In genomic region chr6:35296931-35297330, GRCh38 we compare ENCODE assay signal across 8 cellular contexts. TPM values are rescaled to one million over a fixed set of nuclear protein-coding genes. Genes with fewer than 3 reads are reported as not detected.
A peak's percentile ranks its signal among the peaks of the same experiment; 100 is the strongest.
DNase-seq lines count a peak whose midpoint lies in the region; ATAC-seq and TF ChIP-seq lines count a peak whose summit lies in the region.
"Had no signal": no experiment of that assay in that cellular context is flagged by ENCODE, and none has a peak within 500 bp of the region (broad histone marks: within the 10 kb centered on the region; RNA-seq: fewer than 3 reads in every experiment).

No MANE protein-coding gene starts in this region.

- no peak for DNase-seq in CD4-positive, alpha-beta memory T cell
- DNase-seq in HL-60 (ENCODE audit: low read depth in 1 of 2, low spot score in 1 of 2) (no peak), prostate gland (ENCODE audit: low spot score) (no peak), cerebellar cortex (ENCODE audit: low spot score) (no peak)

- TF ChIP-seq CTCF in HL-60 (IDR thresholded peaks at IDR 0.05; ENCODE audit: insufficient read depth, low read length) (no peak), prostate gland (IDR thresholded peaks at IDR 0.05) (no peak)

- peak overlapping the region; percentile 88 for H3K27ac ChIP-seq in CD4-positive, alpha-beta memory T cell (ENCODE audit: low read depth, low read length)
- H3K27ac ChIP-seq in HL-60 (replicated peaks) (peak overlapping the region; percentile 94), prostate gland (peak overlapping the region; percentile 86 to 88)

- 62% methylated on average over 2 of the region's 2 CpGs for WGBS in prostate gland

- CTCF ChIA-PET in CD4-positive, alpha-beta memory T cell (lab: Charles Lee; ENCODE audit: partially characterized antibody): interaction anchor here (0.5 to 13.8 kb wide), 22 partner anchors 11 to 313 kb away, joined by 3 to 429 read pairs (median 7); partner anchors contain the start of genes FANCE, PPARD and RPL10A

- peaks cover 39% of the 10 kb centered on the region for H3K4me1 ChIP-seq in CD4-positive, alpha-beta memory T cell (ENCODE audit: insufficient read depth, low read length)
- no peaks in the 10 kb centered on the region for H3K4me1 ChIP-seq in prostate gland (replicated peaks)

- POLR2A ChIA-PET in CD4-positive, alpha-beta memory T cell (lab: Charles Lee; ENCODE audit: partially characterized antibody): interaction anchor here (0.8 to 18.2 kb wide), 6 partner anchors 11 to 170 kb away, joined by 3 to 805 read pairs (median 34); partner anchors contain the start of genes FANCE, PPARD and RPL10A

- ATAC-seq in activated T-helper 17 cell treated with anti-CD3 and anti-CD28 coated beads, Interleukin-2, amount 50 U/mL, for 72 hours (replicated peaks): no peak
- no peak for ATAC-seq in GM19455 (IDR thresholded peaks at IDR 0.05; ENCODE audit: unreplicated experiment)
- no peak for ATAC-seq in HG03025 (IDR thresholded peaks at IDR 0.05; ENCODE audit: low FRiP score, unreplicated experiment)

- H3K27me3 Mint-ChIP-seq in CD4-positive, alpha-beta memory T cell: no peaks in the 10 kb centered on the region
- no peaks in the 10 kb centered on the region for H3K27me3 Mint-ChIP-seq in activated T-helper 17 cell treated with anti-CD3 and anti-CD28 coated beads, Interleukin-2, amount 50 U/mL, for 72 hours

- peaks cover 19 to 48% (median 38%) of the 10 kb centered on the region in 4 donors for H3K4me1 Mint-ChIP-seq in CD4-positive, alpha-beta memory T cell
- H3K4me1 Mint-ChIP-seq in activated T-helper 17 cell treated with anti-CD3 and anti-CD28 coated beads, Interleukin-2, amount 50 U/mL, for 72 hours: peaks cover 18% of the 10 kb centered on the region

- no peak for TF ChIP-seq POLR2A in prostate gland (IDR thresholded peaks at IDR 0.05)

- H3K27ac Mint-ChIP-seq in CD4-positive, alpha-beta memory T cell: peak overlapping the region in 4 of 7 donors; percentile 65 to 99 (median 89)
- peak overlapping the region; percentile 92 for H3K27ac Mint-ChIP-seq in activated T-helper 17 cell treated with anti-CD3 and anti-CD28 coated beads, Interleukin-2, amount 50 U/mL, for 72 hours
- H3K27ac Mint-ChIP-seq: nephron progenitor cell had no signal

- intact Hi-C loops in CD4-positive, alpha-beta memory T cell (cut with micrococcal nuclease): loop anchor here (1.0 to 2.0 kb wide), 5 partner anchors 30 to 440 kb away; partner anchors contain the start of genes ARMC12, PPARD and RPL10A
- intact Hi-C loops in prostate gland (cut with DNase I): no loop called here

- H3K27me3 ChIP-seq in CD4-positive, alpha-beta memory T cell (ENCODE audit: insufficient read depth, low read length): no peaks in the 10 kb centered on the region
- H3K27me3 ChIP-seq in HL-60 (ENCODE audit: insufficient read depth, poor library complexity, severe bottlenecking) (no peaks in the 10 kb centered on the region), prostate gland (replicated peaks; ENCODE audit: insufficient read depth) (no peaks in the 10 kb centered on the region)

- no peaks in the 10 kb centered on the region for H3K9me3 Mint-ChIP-seq in CD4-positive, alpha-beta memory T cell
- no peaks in the 10 kb centered on the region for H3K9me3 Mint-ChIP-seq in activated T-helper 17 cell treated with anti-CD3 and anti-CD28 coated beads, Interleukin-2, amount 50 U/mL, for 72 hours
- H3K9me3 Mint-ChIP-seq: nephron progenitor cell had no signal

- no peak overlapping the region for H3K4me3 ChIP-seq in CD4-positive, alpha-beta memory T cell (ENCODE audit: low read length in 2 of 2)
- no peak overlapping the region for H3K4me3 ChIP-seq in HL-60 (replicated peaks; ENCODE audit: insufficient read depth, low read length)
- no peak overlapping the region for H3K4me3 ChIP-seq in prostate gland

- H3K9me3 ChIP-seq in CD4-positive, alpha-beta memory T cell (ENCODE audit: control insufficient read depth in 1 of 2, low read length in 2 of 2): no peaks in the 10 kb centered on the region
- no peaks in the 10 kb centered on the region for H3K9me3 ChIP-seq in prostate gland

- H3K4me3 Mint-ChIP-seq in CD4-positive, alpha-beta memory T cell: peak overlapping the region in 6 of 8 donors; percentile 80 to 96 (median 92)
- peak overlapping the region; percentile 94 for H3K4me3 Mint-ChIP-seq in activated T-helper 17 cell treated with anti-CD3 and anti-CD28 coated beads, Interleukin-2, amount 50 U/mL, for 72 hours
- H3K4me3 Mint-ChIP-seq: nephron progenitor cell had no signal

- H3K36me3 ChIP-seq in CD4-positive, alpha-beta memory T cell (ENCODE audit: insufficient read depth, low read length): peaks cover 21% of the 10 kb centered on the region
- H3K36me3 ChIP-seq in prostate gland: peaks cover 0 to 20% of the 10 kb centered on the region in 2 donors

- peaks cover 25 to 66% of the 10 kb centered on the region in 2 donors for H3K36me3 Mint-ChIP-seq in CD4-positive, alpha-beta memory T cell
- H3K36me3 Mint-ChIP-seq in activated T-helper 17 cell treated with anti-CD3 and anti-CD28 coated beads, Interleukin-2, amount 50 U/mL, for 72 hours (ENCODE audit: low read depth): peaks cover 65% of the 10 kb centered on the region

RNA-seq across cellular contexts. Expression of gene DEF6, which starts 0.7 kb away (rescaled TPM):
- total RNA-seq in CD4-positive, alpha-beta memory T cell: 100 to 1,000 TPM; 231 to 236 TPM
- 100 to 1,000 TPM in 1 of 2 donors, 10 to 100 TPM in 1; 77.3 to 171 TPM for polyA plus RNA-seq in CD4-positive, alpha-beta memory T cell
- 100 to 1,000 TPM; 117 to 133 TPM for total RNA-seq in activated T-helper 17 cell treated with anti-CD3 and anti-CD28 coated beads, Interleukin-2, amount 50 U/mL, for 72 hours
- total RNA-seq in prostate gland: 10 to 100 TPM; 20.2 to 33.4 TPM

RNA-seq across cellular contexts. Expression of gene ZNF76, which starts 37.4 kb away (rescaled TPM):
- 100 to 1,000 TPM in 1 of 2 experiments, 10 to 100 TPM in 1; 97.5 to 106 TPM for total RNA-seq in CD4-positive, alpha-beta memory T cell
- polyA plus RNA-seq in CD4-positive, alpha-beta memory T cell: 10 to 100 TPM; 26.3 to 31.5 TPM
- 10 to 100 TPM; 44.3 to 53.2 TPM for total RNA-seq in activated T-helper 17 cell treated with anti-CD3 and anti-CD28 coated beads, Interleukin-2, amount 50 U/mL, for 72 hours
- total RNA-seq in prostate gland: 10 to 100 TPM; 39.5 to 75.5 TPM

RNA-seq across cellular contexts. Expression of gene PPARD, which starts 45.4 kb away (rescaled TPM):
- total RNA-seq in CD4-positive, alpha-beta memory T cell: 10 to 100 TPM; 37.2 to 38.7 TPM
- 10 to 100 TPM in 1 of 2 donors, 1 to 10 TPM in 1; 2.6 to 10.7 TPM for polyA plus RNA-seq in CD4-positive, alpha-beta memory T cell
- 10 to 100 TPM; 21.0 to 27.9 TPM for total RNA-seq in activated T-helper 17 cell treated with anti-CD3 and anti-CD28 coated beads, Interleukin-2, amount 50 U/mL, for 72 hours
- total RNA-seq in prostate gland: 10 to 100 TPM; 21.2 to 24.1 TPM
